12 cellular contexts compared by ENCODE assay signal in the genomic region with DNA sequence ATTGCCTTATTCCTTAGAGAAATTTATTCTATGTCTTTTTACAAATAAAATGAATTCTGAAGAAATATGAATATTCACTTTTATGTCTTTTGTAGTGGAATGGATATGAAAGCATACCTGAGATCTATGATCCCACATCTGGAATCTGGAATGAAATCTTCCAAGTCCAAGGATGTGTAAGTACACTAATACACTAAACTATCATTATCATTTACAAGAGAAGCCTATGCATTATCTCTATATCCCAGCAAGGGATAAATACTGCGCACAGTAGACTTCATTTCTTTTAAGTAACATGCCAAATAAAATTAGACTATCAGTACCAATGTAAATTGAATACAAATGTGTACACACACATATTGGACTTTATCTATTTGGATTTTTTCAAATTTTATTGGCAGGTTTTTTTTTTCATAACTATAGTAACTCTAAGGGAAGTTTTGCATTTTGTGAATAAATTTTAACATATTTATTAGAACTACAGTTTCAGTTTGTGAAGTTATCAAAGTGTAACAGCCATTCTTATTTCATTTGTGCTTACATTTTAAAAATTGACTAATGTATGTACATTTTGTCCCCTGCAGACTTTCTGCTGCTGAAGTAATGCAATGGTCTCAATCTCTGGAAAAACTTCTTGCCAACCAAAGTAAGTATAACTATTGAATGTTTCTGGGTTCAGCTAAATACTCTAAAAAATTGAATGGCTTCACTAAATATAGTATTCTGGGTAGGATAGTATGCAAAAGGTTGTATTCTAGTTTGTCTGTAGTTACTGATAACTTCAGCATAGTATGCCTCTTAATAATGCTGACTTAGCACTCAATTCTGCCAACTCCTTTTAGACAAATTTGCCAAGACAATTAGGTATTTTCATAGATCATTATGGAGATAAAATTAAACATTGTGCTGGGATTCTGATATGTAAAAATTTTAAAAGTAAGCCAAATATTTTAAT. TPM values are rescaled to one million over a fixed set of nuclear protein-coding genes. Genes with fewer than 3 reads are reported as not detected.
DNase-seq lines count a peak whose midpoint lies in the region; ATAC-seq and TF ChIP-seq lines count a peak whose summit lies in the region.
"Had no signal": no experiment of that assay in that cellular context is flagged by ENCODE, and none has a peak within 500 bp of the region (broad histone marks: within the 10 kb centered on the region; RNA-seq: fewer than 3 reads in every experiment).

No MANE protein-coding gene starts in this region.

- intact Hi-C loops in activated CD4-positive, alpha-beta T cell treated with anti-CD3 and anti-CD28 coated beads for 36 hours (cut with DNase I, micrococcal nuclease) = loop anchor here in 1 of 2 experiments (2.0 to 10.0 kb wide), 4 partner anchors 32 to 548 kb away; partner anchors contain the start of genes CDC73 and RGS2

- H3K4me3 Mint-ChIP-seq in activated CD4-positive, alpha-beta T cell treated with anti-CD3 and anti-CD28 coated beads for 36 hours = peak overlapping the region; percentile 76
- H3K4me3 Mint-ChIP-seq in stimulated activated naive CD8-positive, alpha-beta T cell treated with anti-CD3 and anti-CD28 coated beads, Interleukin-15, amount 100 ng/mL, for 72 hours = peak overlapping the region; percentile 85 to 91
- no peak overlapping the region for H3K4me3 Mint-ChIP-seq in GM23338

- TF ChIP-seq CTCF in Peyer's patch (IDR thresholded peaks at IDR 0.05) = no peak
- no peak for TF ChIP-seq CTCF in GM23338 (conservative IDR thresholded peaks at IDR 0.05; ENCODE audit: low read depth in 2 of 2)

- H3K9me3 Mint-ChIP-seq in activated CD4-positive, alpha-beta T cell treated with anti-CD3 and anti-CD28 coated beads for 36 hours (ENCODE audit: low read depth) = no peaks in the 10 kb centered on the region
- no peaks in the 10 kb centered on the region for H3K9me3 Mint-ChIP-seq in stimulated activated naive CD8-positive, alpha-beta T cell treated with anti-CD3 and anti-CD28 coated beads, Interleukin-15, amount 100 ng/mL, for 72 hours
- no peaks in the 10 kb centered on the region for H3K9me3 Mint-ChIP-seq in GM23338

- peaks cover 17% of the 10 kb centered on the region for H3K36me3 Mint-ChIP-seq in activated CD4-positive, alpha-beta T cell treated with anti-CD3 and anti-CD28 coated beads for 36 hours (ENCODE audit: low read depth)
- no peaks in the 10 kb centered on the region for H3K36me3 Mint-ChIP-seq in GM23338 (ENCODE audit: low read depth)

- peaks cover 0 to 4% (median 0%) of the 10 kb centered on the region in 4 donors for H3K4me1 ChIP-seq in Peyer's patch
- H3K4me1 ChIP-seq in GM23338 (ENCODE audit: insufficient read depth) = peaks cover 11% of the 10 kb centered on the region; the same call in 1 of the 2 replicates
- H3K4me1 ChIP-seq: breast epithelium had no signal

- no peaks in the 10 kb centered on the region for H3K79me2 ChIP-seq in GM23338 (replicated peaks; ENCODE audit: insufficient read depth)

- peaks cover 80% of the 10 kb centered on the region for H3K4me1 Mint-ChIP-seq in activated CD4-positive, alpha-beta T cell treated with anti-CD3 and anti-CD28 coated beads for 36 hours
- peaks cover 58% of the 10 kb centered on the region for H3K4me1 Mint-ChIP-seq in stimulated activated naive CD8-positive, alpha-beta T cell treated with anti-CD3 and anti-CD28 coated beads, Interleukin-15, amount 100 ng/mL, for 72 hours
- H3K4me1 Mint-ChIP-seq in GM23338 = peaks cover 22% of the 10 kb centered on the region; the same call in 2 of the 3 replicates

- no peaks in the 10 kb centered on the region for H4K20me1 ChIP-seq in GM23338 (replicated peaks; ENCODE audit: insufficient read depth)

- H3K36me3 ChIP-seq in Peyer's patch (no peaks in the 10 kb centered on the region), GM23338 (ENCODE audit: insufficient read depth) (no peaks in the 10 kb centered on the region)
- H3K36me3 ChIP-seq: breast epithelium had no signal

- peak overlapping the region in 3 of 4 donors; percentile 4 to 44 (median 44) for H3K4me3 ChIP-seq in Peyer's patch
- H3K4me3 ChIP-seq in GM23338 = no peak overlapping the region

- peak overlapping the region; percentile 47 for H3K27ac Mint-ChIP-seq in activated CD4-positive, alpha-beta T cell treated with anti-CD3 and anti-CD28 coated beads for 36 hours
- no peak overlapping the region for H3K27ac Mint-ChIP-seq in stimulated activated naive CD8-positive, alpha-beta T cell treated with anti-CD3 and anti-CD28 coated beads, Interleukin-15, amount 100 ng/mL, for 72 hours
- H3K27ac Mint-ChIP-seq in GM23338 = no peak overlapping the region

- no peaks in the 10 kb centered on the region for H3K9me2 ChIP-seq in GM23338 (ENCODE audit: insufficient read depth)

- no peaks in the 10 kb centered on the region for H3K27me3 ChIP-seq in Peyer's patch
- H3K27me3 ChIP-seq in GM23338 (ENCODE audit: insufficient read depth) = no peaks in the 10 kb centered on the region
- H3K27me3 ChIP-seq: breast epithelium had no signal

- POLR2A ChIA-PET in activated CD4-positive, alpha-beta T cell treated with anti-CD3 and anti-CD28 coated beads for 36 hours (lab: Charles Lee) = no interaction called here

- CTCF ChIA-PET in activated CD4-positive, alpha-beta T cell treated with anti-CD3 and anti-CD28 coated beads for 36 hours (lab: Charles Lee) = no interaction called here

- no peak overlapping the region for H3K4me2 ChIP-seq in GM23338

- H2AFZ ChIP-seq in GM23338 = no peak overlapping the region

- DNase-seq in activated CD4-positive, alpha-beta T cell treated with anti-CD3 and anti-CD28 coated beads for 36 hours = no peak
- DNase-seq in activated CD4-positive, alpha-beta T cell treated with anti-CD3 and anti-CD28 coated beads for 48 hours = no peak
- DNase-seq in Peyer's patch (no peak), erythroblast (lab: John Stamatoyannopoulos, UW) (no peak), GM23338 (ENCODE audit: low spot score) (no peak), NCI-H82 (lab: John Stamatoyannopoulos, UW) (no peak)
- no peak for DNase-seq in stimulated activated naive CD8-positive, alpha-beta T cell treated with anti-CD3 and anti-CD28 coated beads, Interleukin-15, amount 100 ng/mL, for 72 hours
- DNase-seq: DMS79 treated with DMSO at 0.1 percent for 48 hours, NCI-H2029 had no signal

- H3F3A ChIP-seq in GM23338 (replicated peaks; ENCODE audit: low read depth) = no peaks in the 10 kb centered on the region

- H3K27ac ChIP-seq in Peyer's patch = peak overlapping the region; percentile 65 to 70 (median 68)
- H3K27ac ChIP-seq in GM23338 (ENCODE audit: low read depth) = no peak overlapping the region
- H3K27ac ChIP-seq: breast epithelium had no signal

- no peaks in the 10 kb centered on the region for H3K27me3 Mint-ChIP-seq in activated CD4-positive, alpha-beta T cell treated with anti-CD3 and anti-CD28 coated beads for 36 hours
- H3K27me3 Mint-ChIP-seq in stimulated activated naive CD8-positive, alpha-beta T cell treated with anti-CD3 and anti-CD28 coated beads, Interleukin-15, amount 100 ng/mL, for 72 hours = no peaks in the 10 kb centered on the region
- H3K27me3 Mint-ChIP-seq in GM23338 (ENCODE audit: insufficient read depth, low read depth, poor library complexity) = no peaks in the 10 kb centered on the region

- H3K9me3 ChIP-seq in Peyer's patch = no peaks in the 10 kb centered on the region
- H3K9me3 ChIP-seq: breast epithelium had no signal

- ATAC-seq in activated CD4-positive, alpha-beta T cell treated with anti-CD3 and anti-CD28 coated beads for 36 hours = no peak
- no peak for ATAC-seq in stimulated activated naive CD8-positive, alpha-beta T cell treated with anti-CD3 and anti-CD28 coated beads, Interleukin-15, amount 100 ng/mL, for 72 hours
- ATAC-seq in GM23338 (no peak), HG02938 (IDR thresholded peaks at IDR 0.05; ENCODE audit: unreplicated experiment) (no peak)

- TF ChIP-seq POLR2A in Peyer's patch (IDR thresholded peaks at IDR 0.05) (no peak), erythroblast (IDR thresholded peaks at IDR 0.05; ENCODE audit: low read length) (peak; percentile 30)

TF ChIP-seq in GM23338, 12 proteins besides CTCF, POLR2A, EP300 and RAD21 (continues in another document):
- TF ChIP-seq ZNF114 (CRISPR knock-in tag; IDR thresholded peaks at IDR 0.05) = no peak
- TF ChIP-seq, protein P1, sequence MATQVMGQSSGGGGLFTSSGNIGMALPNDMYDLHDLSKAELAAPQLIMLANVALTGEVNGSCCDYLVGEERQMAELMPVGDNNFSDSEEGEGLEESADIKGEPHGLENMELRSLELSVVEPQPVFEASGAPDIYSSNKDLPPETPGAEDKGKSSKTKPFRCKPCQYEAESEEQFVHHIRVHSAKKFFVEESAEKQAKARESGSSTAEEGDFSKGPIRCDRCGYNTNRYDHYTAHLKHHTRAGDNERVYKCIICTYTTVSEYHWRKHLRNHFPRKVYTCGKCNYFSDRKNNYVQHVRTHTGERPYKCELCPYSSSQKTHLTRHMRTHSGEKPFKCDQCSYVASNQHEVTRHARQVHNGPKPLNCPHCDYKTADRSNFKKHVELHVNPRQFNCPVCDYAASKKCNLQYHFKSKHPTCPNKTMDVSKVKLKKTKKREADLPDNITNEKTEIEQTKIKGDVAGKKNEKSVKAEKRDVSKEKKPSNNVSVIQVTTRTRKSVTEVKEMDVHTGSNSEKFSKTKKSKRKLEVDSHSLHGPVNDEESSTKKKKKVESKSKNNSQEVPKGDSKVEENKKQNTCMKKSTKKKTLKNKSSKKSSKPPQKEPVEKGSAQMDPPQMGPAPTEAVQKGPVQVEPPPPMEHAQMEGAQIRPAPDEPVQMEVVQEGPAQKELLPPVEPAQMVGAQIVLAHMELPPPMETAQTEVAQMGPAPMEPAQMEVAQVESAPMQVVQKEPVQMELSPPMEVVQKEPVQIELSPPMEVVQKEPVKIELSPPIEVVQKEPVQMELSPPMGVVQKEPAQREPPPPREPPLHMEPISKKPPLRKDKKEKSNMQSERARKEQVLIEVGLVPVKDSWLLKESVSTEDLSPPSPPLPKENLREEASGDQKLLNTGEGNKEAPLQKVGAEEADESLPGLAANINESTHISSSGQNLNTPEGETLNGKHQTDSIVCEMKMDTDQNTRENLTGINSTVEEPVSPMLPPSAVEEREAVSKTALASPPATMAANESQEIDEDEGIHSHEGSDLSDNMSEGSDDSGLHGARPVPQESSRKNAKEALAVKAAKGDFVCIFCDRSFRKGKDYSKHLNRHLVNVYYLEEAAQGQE (IDR thresholded peaks at IDR 0.05; ENCODE audit: unreplicated experiment) = no peak
- TF ChIP-seq NANOG (IDR thresholded peaks at IDR 0.05; ENCODE audit: borderline replicate concordance) = no peak
- TF ChIP-seq STAT1 (IDR thresholded peaks at IDR 0.05; ENCODE audit: unreplicated experiment) = no peak
- TF ChIP-seq EZH2phosphoT487 (IDR thresholded peaks at IDR 0.05; ENCODE audit: unreplicated experiment) = no peak

RNA-seq across cellular contexts. Expression of gene RGS1, which starts 0.9 kb away (rescaled TPM):
- 10 to 100 TPM; 12.0 to 13.6 TPM for total RNA-seq in activated CD4-positive, alpha-beta T cell treated with anti-CD3 and anti-CD28 coated beads for 36 hours
- total RNA-seq in Peyer's patch = 100 to 1,000 TPM in 1 of 4 donors, 10 to 100 TPM in 2, 1 to 10 TPM in 1; 5.3 to 149 (median 20.0) TPM
- total RNA-seq in GM23338 (2014; rRNA removed; shearing (Covaris generic)) = not detected in 2 replicates
- polyA plus RNA-seq in GM23338 (2016; fragmentation: Nextera tagmentation; extraction: Ambion mirVana) = not detected in 2 replicates
- total RNA-seq: A673 had no signal

RNA-seq across cellular contexts. Expression of gene RGS13, which starts 59.5 kb away (rescaled TPM):
- total RNA-seq in activated CD4-positive, alpha-beta T cell treated with anti-CD3 and anti-CD28 coated beads for 36 hours = not detected
- 10 to 100 TPM in 1 of 4 donors, 1 to 10 TPM in 2, not detected in 1; 3.1 to 11.9 (median 6.6) TPM for total RNA-seq in Peyer's patch
- not detected in 2 replicates for total RNA-seq in GM23338 (2014; rRNA removed; shearing (Covaris generic))
- not detected in 2 replicates for polyA plus RNA-seq in GM23338 (2016; fragmentation: Nextera tagmentation; extraction: Ambion mirVana)
- total RNA-seq: A673 had no signal
